ENCODE assay signal across 9 cellular contexts in genomic region chr3:3196148-3196861, GRCh38. TPM values are rescaled to one million over a fixed set of nuclear protein-coding genes. Genes with fewer than 3 reads are reported as not detected.
DNase-seq lines count a peak whose midpoint lies in the region; ATAC-seq and TF ChIP-seq lines count a peak whose summit lies in the region.
"Had no signal": no experiment of that assay in that cellular context is flagged by ENCODE, and none has a peak within 500 bp of the region (broad histone marks: within the 10 kb centered on the region; RNA-seq: fewer than 3 reads in every experiment).

No MANE protein-coding gene starts in this region.

- H3K36me3 ChIP-seq in RWPE2 (ENCODE audit: low read depth): no peaks in the 10 kb centered on the region
- H3K36me3 ChIP-seq: HAP-1 had no signal

- H3K27me3 ChIP-seq in RWPE2 (ENCODE audit: insufficient read depth, poor library complexity, severe bottlenecking): no peaks in the 10 kb centered on the region

- no peak overlapping the region for H3K27ac ChIP-seq in RWPE2 (ENCODE audit: poor library complexity, severe bottlenecking)

- peak; percentile 55 for TF ChIP-seq CTCF in AG09309 (IDR thresholded peaks at IDR 0.05; ENCODE audit: control insufficient read depth, insufficient read depth, low read depth, low read length, missing control alignments)
- TF ChIP-seq CTCF in GM12875 (IDR thresholded peaks at IDR 0.05; ENCODE audit: borderline replicate concordance, insufficient read depth, low read depth, low read length): peak; percentile 44; the same call in 1 of the 2 replicates
- TF ChIP-seq CTCF in RWPE2 (IDR thresholded peaks at IDR 0.05; ENCODE audit: poor library complexity, severe bottlenecking): peak; percentile 63

- no peaks in the 10 kb centered on the region for H3K4me1 ChIP-seq in RWPE2 (ENCODE audit: insufficient read depth, poor library complexity, severe bottlenecking)
- H3K4me1 ChIP-seq: HAP-1 had no signal

- DNase-seq in AG09309 (ENCODE audit: low read depth): no peak
- no peak for DNase-seq in RWPE2 (ENCODE audit: low spot score)
- peak; percentile 7 for DNase-seq in iPS DF 4.7 (ENCODE audit: extremely low read depth, low spot score)
- DNase-seq in activated CD8-positive, alpha-beta memory T cell treated with anti-CD3 and anti-CD28 coated beads, Interleukin-2, amount 50 U/mL, for 4 hours: no peak
- no peak for DNase-seq in activated gamma-delta T cell treated with Interleukin-2 at 50 U/mL for 16 hours
- no peak for DNase-seq in cerebellum (ENCODE audit: low spot score)
- DNase-seq in NCI-H2029 (lab: John Stamatoyannopoulos, UW): no peak

- no peak overlapping the region for H3K4me3 ChIP-seq in AG09309 (ENCODE audit: control insufficient read depth, low read depth, low read length)
- no peak overlapping the region for H3K4me3 ChIP-seq in GM12875 (ENCODE audit: low read depth, low read length)
- no peak overlapping the region for H3K4me3 ChIP-seq in RWPE2 (ENCODE audit: severe bottlenecking)
- H3K4me3 ChIP-seq: HAP-1 had no signal

- no peaks in the 10 kb centered on the region for H3K9me3 ChIP-seq in RWPE2 (ENCODE audit: severe bottlenecking)
- H3K9me3 ChIP-seq: HAP-1 had no signal

- no peak for ATAC-seq in RWPE2 (ENCODE audit: low read depth)

RNA-seq across cellular contexts. Expression of gene CRBN, which starts 16.8 kb away (rescaled TPM):
- 101 TPM for total RNA-seq in cerebellum
